ENCODE assay signal across 19 cellular contexts in genomic region chr2:55155206-55155605, GRCh38.
DNase-seq lines count a peak whose midpoint lies in the region; ATAC-seq, FAIRE-seq and TF ChIP-seq lines count a peak whose summit lies in the region.
"Had no signal": no experiment of that assay in that cellular context is flagged by ENCODE, and none has a peak within 500 bp of the region (broad histone marks: within the 10 kb centered on the region; RNA-seq: fewer than 3 reads in every experiment).

No MANE protein-coding gene starts in this region.

- no peak for FAIRE-seq in HTR-8/SVneo (lab: Jason Lieb, UNC)
- FAIRE-seq: endothelial cell of umbilical vein, keratinocyte had no signal

- peak overlapping the region in 2 of 3 experiments; percentile 93 to 95 for H3K27ac Mint-ChIP-seq in nephron
- H3K27ac Mint-ChIP-seq in naive thymus-derived CD4-positive, alpha-beta T cell = no peak overlapping the region

- H3K4me3 Mint-ChIP-seq in nephron = no peak overlapping the region
- no peak overlapping the region for H3K4me3 Mint-ChIP-seq in naive thymus-derived CD4-positive, alpha-beta T cell

- no peak overlapping the region for H3K4me3 ChIP-seq in dorsolateral prefrontal cortex
- H3K4me3 ChIP-seq in thyroid gland (replicated peaks in 1 of 3) = no peak overlapping the region
- no peak overlapping the region for H3K4me3 ChIP-seq in heart right ventricle
- H3K4me3 ChIP-seq in naive thymus-derived CD4-positive, alpha-beta T cell (ENCODE audit: low read length) = no peak overlapping the region
- H3K4me3 ChIP-seq: MG63, mucosa of descending colon, prostate gland, upper lobe of left lung had no signal

- peaks cover 76% of the 10 kb centered on the region for H3K4me1 Mint-ChIP-seq in nephron
- H3K4me1 Mint-ChIP-seq in naive thymus-derived CD4-positive, alpha-beta T cell = peaks cover 8 to 15% (median 11%) of the 10 kb centered on the region in 7 donors

- H3K27me3 Mint-ChIP-seq in nephron (ENCODE audit: low read depth) = peaks cover 5% of the 10 kb centered on the region
- peaks cover 0 to 2% (median 0%) of the 10 kb centered on the region in 5 donors for H3K27me3 Mint-ChIP-seq in naive thymus-derived CD4-positive, alpha-beta T cell

- DNase-seq in RWPE1 (ENCODE audit: low spot score) (no peak), dorsolateral prefrontal cortex (no peak), thyroid gland (no peak), heart right ventricle (no peak), NCI-H524 treated with DMSO at 0.1 percent for 48 hours (lab: John Stamatoyannopoulos, UW) (no peak), HTR-8/SVneo (ENCODE audit: insufficient read length, low spot score) (no peak)
- no peak for DNase-seq in naive thymus-derived CD4-positive, alpha-beta T cell
- DNase-seq: activated CD4-positive, CD25-positive, alpha-beta regulatory T cell; activated gamma-delta T cell treated with Interleukin-2 at 50 U/mL for 16 hours; DMS153; MG63; mucosa of descending colon; NCI-H1930; T-helper 1 cell; upper lobe of left lung had no signal

- H3K27ac ChIP-seq in RWPE1 (peak overlapping the region; percentile 98), dorsolateral prefrontal cortex (peak overlapping the region; percentile 1 to 98 (median 81)), thyroid gland (peak overlapping the region; percentile 8 to 52 (median 42)), heart right ventricle (peak overlapping the region in 2 of 10 donors; percentile 8 to 27)
- no peak overlapping the region for H3K27ac ChIP-seq in naive thymus-derived CD4-positive, alpha-beta T cell (ENCODE audit: low read depth, low read length)

- WGBS in thyroid gland, 2 donors = 62 to 83% methylated on average over 4 of the region's 4 CpGs
- 82 to 85% methylated on average over 4 of the region's 4 CpGs for WGBS in heart right ventricle, 2 donors

- CTCF ChIA-PET in RWPE1 (lab: Yijun Ruan, JAX) = no interaction called here
- CTCF ChIA-PET in naive thymus-derived CD4-positive, alpha-beta T cell (lab: Charles Lee) = no interaction called here

- no peak for TF ChIP-seq POLR2A in thyroid gland (IDR thresholded peaks at IDR 0.05)

- H3K4me1 ChIP-seq in thyroid gland = peaks cover 23 to 55% of the 10 kb centered on the region in 2 donors
- H3K4me1 ChIP-seq in heart right ventricle = peaks cover 25 to 84% (median 47%) of the 10 kb centered on the region in 9 donors
- H3K4me1 ChIP-seq in naive thymus-derived CD4-positive, alpha-beta T cell (ENCODE audit: control insufficient read depth in 2 of 2, insufficient read depth in 2 of 2, low read length in 2 of 2) = no peaks in the 10 kb centered on the region

- H3K9me3 Mint-ChIP-seq in nephron = no peaks in the 10 kb centered on the region
- no peaks in the 10 kb centered on the region for H3K9me3 Mint-ChIP-seq in naive thymus-derived CD4-positive, alpha-beta T cell

- H3K27me3 ChIP-seq in dorsolateral prefrontal cortex = no peaks in the 10 kb centered on the region
- no peaks in the 10 kb centered on the region for H3K27me3 ChIP-seq in thyroid gland
- no peaks in the 10 kb centered on the region for H3K27me3 ChIP-seq in heart right ventricle
- no peaks in the 10 kb centered on the region for H3K27me3 ChIP-seq in naive thymus-derived CD4-positive, alpha-beta T cell (ENCODE audit: control insufficient read depth in 2 of 2, insufficient read depth in 2 of 2, low read length in 2 of 2)
- H3K27me3 ChIP-seq: MG63, upper lobe of left lung had no signal

- TF ChIP-seq CTCF in RWPE1 (conservative IDR thresholded peaks at IDR 0.05; ENCODE audit: low read depth) (no peak), dorsolateral prefrontal cortex (IDR thresholded peaks at IDR 0.05 in 54 of 56, conservative IDR thresholded peaks at IDR 0.05 in 2 of 56; ENCODE audit: low read depth in 1 of 56, partially characterized antibody in 56 of 56) (no peak), nephron (IDR thresholded peaks at IDR 0.05; ENCODE audit: unreplicated experiment in 3 of 3) (no peak), thyroid gland (IDR thresholded peaks at IDR 0.05) (no peak), heart right ventricle (IDR thresholded peaks at IDR 0.05) (no peak)

- intact Hi-C loops in dorsolateral prefrontal cortex (cut with DNase I) = no loop called here
- intact Hi-C loops in thyroid gland (cut with DNase I) = no loop called here
- intact Hi-C loops in heart right ventricle (cut with DNase I) = loop anchor here in 4 of 10 donors (5.0 kb wide), 3 partner anchors 33 to 103 kb away; partner anchors contain the start of gene RTN4 (in 1 of the 4)
- intact Hi-C loops in naive thymus-derived CD4-positive, alpha-beta T cell (cut with micrococcal nuclease) = no loop called here

- H3K9me3 ChIP-seq in thyroid gland (no peaks in the 10 kb centered on the region), heart right ventricle (no peaks in the 10 kb centered on the region)
- H3K9me3 ChIP-seq in naive thymus-derived CD4-positive, alpha-beta T cell (ENCODE audit: control insufficient read depth in 2 of 3, low read length in 3 of 3) = no peaks in the 10 kb centered on the region
- H3K9me3 ChIP-seq: MG63, mucosa of descending colon, prostate gland, upper lobe of left lung had no signal

- H3K36me3 ChIP-seq in thyroid gland (no peaks in the 10 kb centered on the region), heart right ventricle (no peaks in the 10 kb centered on the region)
- no peaks in the 10 kb centered on the region for H3K36me3 ChIP-seq in naive thymus-derived CD4-positive, alpha-beta T cell (ENCODE audit: control insufficient read depth in 2 of 3, insufficient read depth in 3 of 3, low read length in 3 of 3)
- H3K36me3 ChIP-seq: MG63, prostate gland, upper lobe of left lung had no signal

- POLR2A ChIA-PET in RWPE1 (lab: Yijun Ruan, JAX; ENCODE audit: low non-redundant PET) = no interaction called here
- POLR2A ChIA-PET in naive thymus-derived CD4-positive, alpha-beta T cell (lab: Charles Lee) = no interaction called here

- ATAC-seq in heart right ventricle = no peak
- ATAC-seq in naive thymus-derived CD4-positive, alpha-beta T cell = no peak
- ATAC-seq: mucosa of descending colon had no signal

- H3K36me3 Mint-ChIP-seq in nephron (ENCODE audit: low read depth) = no peaks in the 10 kb centered on the region
- H3K36me3 Mint-ChIP-seq in naive thymus-derived CD4-positive, alpha-beta T cell = no peaks in the 10 kb centered on the region

Comparison
In these comparisons a context has a peak if more than half of its experiments do, and no peak if none do; other contexts are left out.
1. H3K27ac Mint-ChIP-seq: peak in nephron (2 of 3); none in naive thymus-derived CD4-positive, alpha-beta T cell (0 of 9).